In genomic region chr10:47101196-47101595, GRCh38 we compare ENCODE assay signal across 25 cellular contexts.
"Had no signal": no experiment of that assay in that cellular context is flagged by ENCODE, and none has a peak within 500 bp of the region (broad histone marks: within the 10 kb centered on the region; RNA-seq: fewer than 3 reads in every experiment).

No MANE protein-coding gene starts in this region.

- H3K9me3 Mint-ChIP-seq: neural crest cell; stimulated activated memory B cell treated with anti-CD40 and anti-IgM and Interleukin-4, amounts not matched to agents 10 μg/mL and 1 μg/mL and 100 μg/mL, for 72 hours; stimulated activated naive CD8-positive, alpha-beta T cell treated with anti-CD3 and anti-CD28 coated beads, Interleukin-15, amount 100 ng/mL, for 72 hours had no signal

- H3K27me3 Mint-ChIP-seq: naive thymus-derived CD8-positive, alpha-beta T cell; stimulated activated memory B cell treated with anti-CD40 and anti-IgM and Interleukin-4, amounts not matched to agents 10 μg/mL and 1 μg/mL and 100 μg/mL, for 72 hours; stimulated activated naive CD8-positive, alpha-beta T cell treated with anti-CD3 and anti-CD28 coated beads, Interleukin-15, amount 100 ng/mL, for 72 hours had no signal

- H3K36me3 Mint-ChIP-seq: stimulated activated memory B cell treated with anti-CD40 and anti-IgM and Interleukin-4, amounts not matched to agents 10 μg/mL and 1 μg/mL and 100 μg/mL, for 72 hours had no signal

- H3K4me2 ChIP-seq: smooth muscle cell had no signal

- H3K27me3 ChIP-seq: left lung, right atrium auricular region, right lobe of liver, tibial nerve, upper lobe of left lung, vagina had no signal

- H3K9me3 ChIP-seq: right atrium auricular region, right lobe of liver, tibial nerve, upper lobe of left lung, vagina had no signal

- ATAC-seq: left colon; left lung; lower lobe of right lung; naive thymus-derived CD8-positive, alpha-beta T cell; right lobe of liver; stimulated activated memory B cell treated with anti-CD40 and anti-IgM and Interleukin-4, amounts not matched to agents 10 μg/mL and 1 μg/mL and 100 μg/mL, for 72 hours; stimulated activated naive CD8-positive, alpha-beta T cell treated with anti-CD3 and anti-CD28 coated beads, Interleukin-15, amount 100 ng/mL, for 72 hours had no signal

- H3K4me1 Mint-ChIP-seq: stimulated activated naive CD8-positive, alpha-beta T cell treated with anti-CD3 and anti-CD28 coated beads, Interleukin-15, amount 100 ng/mL, for 72 hours had no signal

- H3K27ac Mint-ChIP-seq: naive thymus-derived CD8-positive, alpha-beta T cell; nephron; progenitor cell of endocrine pancreas; stimulated activated memory B cell treated with anti-CD40 and anti-IgM and Interleukin-4, amounts not matched to agents 10 μg/mL and 1 μg/mL and 100 μg/mL, for 72 hours; stimulated activated naive CD8-positive, alpha-beta T cell treated with anti-CD3 and anti-CD28 coated beads, Interleukin-15, amount 100 ng/mL, for 72 hours had no signal

- H3K36me3 ChIP-seq: left lung, lower lobe of right lung, right atrium auricular region, right lobe of liver, tibial nerve, upper lobe of left lung, vagina had no signal

- DNase-seq: kidney glomerular epithelial cell; left colon; left lung; lower lobe of right lung; mammary epithelial cell; mesenchymal stem cell; naive thymus-derived CD8-positive, alpha-beta T cell; nucleus accumbens; right lobe of liver; stimulated activated CD4-positive, alpha-beta T cell treated with anti-CD3 and anti-CD28 coated beads, Interleukin-1b, Interleukin-23, amount 100 ng/mL, for 48 hours; stimulated activated CD4-positive, alpha-beta T cell treated with anti-CD3 and anti-CD28 coated beads, Interleukin-2, amount 100 ng/mL, for 48 hours; stimulated activated CD4-positive, alpha-beta T cell treated with anti-CD3 and anti-CD28 coated beads, Interleukin-4, amount 100 ng/mL, for 4 hours; stimulated activated CD8-positive, alpha-beta memory T cell treated with anti-CD3 and anti-CD28 coated beads, Interleukin-4, amount 100 ng/mL, for 48 hours; stimulated activated naive CD4-positive, alpha-beta T cell treated with Interleukin-2 at 50 U/mL for 16 hours; stimulated activated naive CD8-positive, alpha-beta T cell treated with anti-CD3 and anti-CD28 coated beads, Interleukin-15, amount 100 ng/mL, for 72 hours; substantia nigra; upper lobe of left lung had no signal

- H3K4me3 ChIP-seq: left lung, lower lobe of right lung, right atrium auricular region, right lobe of liver, smooth muscle cell, tibial nerve, upper lobe of left lung, vagina had no signal

- H3K4me1 ChIP-seq: right lobe of liver, tibial nerve, vagina had no signal

- H3K27ac ChIP-seq: left lung, lower lobe of right lung, right atrium auricular region, right lobe of liver, tibial nerve, upper lobe of left lung, vagina had no signal

- H3K4me3 Mint-ChIP-seq: naive thymus-derived CD8-positive, alpha-beta T cell; nephron; neural crest cell; stimulated activated memory B cell treated with anti-CD40 and anti-IgM and Interleukin-4, amounts not matched to agents 10 μg/mL and 1 μg/mL and 100 μg/mL, for 72 hours; stimulated activated naive CD8-positive, alpha-beta T cell treated with anti-CD3 and anti-CD28 coated beads, Interleukin-15, amount 100 ng/mL, for 72 hours had no signal
